In genomic region chr17:43024407-43025289, GRCh38 we compare ENCODE assay signal across 1 cellular context.
TF ChIP-seq lines count a peak whose summit lies in the region.

A gene with protein sequence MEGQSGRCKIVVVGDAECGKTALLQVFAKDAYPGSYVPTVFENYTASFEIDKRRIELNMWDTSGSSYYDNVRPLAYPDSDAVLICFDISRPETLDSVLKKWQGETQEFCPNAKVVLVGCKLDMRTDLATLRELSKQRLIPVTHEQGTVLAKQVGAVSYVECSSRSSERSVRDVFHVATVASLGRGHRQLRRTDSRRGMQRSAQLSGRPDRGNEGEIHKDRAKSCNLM (plus strand): TSS chr17:43025231. CDS start chr17:43025348, 117 bp downstream.

TF ChIP-seq in A549, 52 proteins besides CTCF, POLR2A, EP300 and RAD21 (continued from another document):
- TF ChIP-seq BCL3 (IDR thresholded peaks at IDR 0.05) = 0 out of 3 replicates have a peak, but pooled peaks have one; percentile 32
- TF ChIP-seq ZSCAN20 (CRISPR knock-in tag; IDR thresholded peaks at IDR 0.05) = no peak
- no peak for TF ChIP-seq SREBF2 (IDR thresholded peaks at IDR 0.05)
- no peak for TF ChIP-seq USF2 (IDR thresholded peaks at IDR 0.05)
- TF ChIP-seq HOXA7 (CRISPR knock-in tag; IDR thresholded peaks at IDR 0.05) = no peak
- TF ChIP-seq SMC3 (IDR thresholded peaks at IDR 0.05) = peak; percentile 75; the same call in 2 of the 3 replicates
- TF ChIP-seq JUN (IDR thresholded peaks at IDR 0.05) = no peak
- TF ChIP-seq CBX8 (IDR thresholded peaks at IDR 0.05) = no peak
- TF ChIP-seq NR3C1 (IDR thresholded peaks at IDR 0.05) = no peak
- TF ChIP-seq RCOR1 (IDR thresholded peaks at IDR 0.05; ENCODE audit: low read depth, low read length) = no peak
- no peak for TF ChIP-seq RFX5 (IDR thresholded peaks at IDR 0.05)
- no peak for TF ChIP-seq TFCP2L1 (CRISPR knock-in tag; IDR thresholded peaks at IDR 0.05)
- peak; percentile 24; the same call in 1 of the 2 replicates for TF ChIP-seq PHF8 (IDR thresholded peaks at IDR 0.05; ENCODE audit: borderline replicate concordance, low read depth)
- TF ChIP-seq, protein P1, sequence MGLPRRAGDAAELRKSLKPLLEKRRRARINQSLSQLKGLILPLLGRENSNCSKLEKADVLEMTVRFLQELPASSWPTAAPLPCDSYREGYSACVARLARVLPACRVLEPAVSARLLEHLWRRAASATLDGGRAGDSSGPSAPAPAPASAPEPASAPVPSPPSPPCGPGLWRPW (IDR thresholded peaks at IDR 0.05) = no peak
- no peak for TF ChIP-seq FOSB (CRISPR knock-in tag; IDR thresholded peaks at IDR 0.05)
- TF ChIP-seq, protein P2, sequence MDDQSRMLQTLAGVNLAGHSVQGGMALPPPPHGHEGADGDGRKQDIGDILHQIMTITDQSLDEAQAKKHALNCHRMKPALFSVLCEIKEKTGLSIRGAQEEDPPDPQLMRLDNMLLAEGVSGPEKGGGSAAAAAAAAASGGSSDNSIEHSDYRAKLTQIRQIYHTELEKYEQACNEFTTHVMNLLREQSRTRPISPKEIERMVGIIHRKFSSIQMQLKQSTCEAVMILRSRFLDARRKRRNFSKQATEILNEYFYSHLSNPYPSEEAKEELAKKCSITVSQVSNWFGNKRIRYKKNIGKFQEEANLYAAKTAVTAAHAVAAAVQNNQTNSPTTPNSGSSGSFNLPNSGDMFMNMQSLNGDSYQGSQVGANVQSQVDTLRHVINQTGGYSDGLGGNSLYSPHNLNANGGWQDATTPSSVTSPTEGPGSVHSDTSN (IDR thresholded peaks at IDR 0.05) = no peak
- no peak for TF ChIP-seq NFE2L2 (conservative IDR thresholded peaks at IDR 0.05; ENCODE audit: low read length)
- no peak for TF ChIP-seq EHF (CRISPR knock-in tag; IDR thresholded peaks at IDR 0.05)
- TF ChIP-seq FOXS1 (CRISPR knock-in tag; IDR thresholded peaks at IDR 0.05) = no peak
- TF ChIP-seq, protein P3, sequence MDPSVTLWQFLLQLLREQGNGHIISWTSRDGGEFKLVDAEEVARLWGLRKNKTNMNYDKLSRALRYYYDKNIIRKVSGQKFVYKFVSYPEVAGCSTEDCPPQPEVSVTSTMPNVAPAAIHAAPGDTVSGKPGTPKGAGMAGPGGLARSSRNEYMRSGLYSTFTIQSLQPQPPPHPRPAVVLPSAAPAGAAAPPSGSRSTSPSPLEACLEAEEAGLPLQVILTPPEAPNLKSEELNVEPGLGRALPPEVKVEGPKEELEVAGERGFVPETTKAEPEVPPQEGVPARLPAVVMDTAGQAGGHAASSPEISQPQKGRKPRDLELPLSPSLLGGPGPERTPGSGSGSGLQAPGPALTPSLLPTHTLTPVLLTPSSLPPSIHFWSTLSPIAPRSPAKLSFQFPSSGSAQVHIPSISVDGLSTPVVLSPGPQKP (IDR thresholded peaks at IDR 0.05; ENCODE audit: low read depth, low read length) = no peak
- 0 out of 2 replicates have a peak, but pooled peaks have one; percentile 76 for TF ChIP-seq TP53 (CRISPR knock-in tag; IDR thresholded peaks at IDR 0.05)
- no peak for TF ChIP-seq HEYL (CRISPR knock-in tag; IDR thresholded peaks at IDR 0.05)
- no peak for TF ChIP-seq MYC (IDR thresholded peaks at IDR 0.05; ENCODE audit: borderline replicate concordance, low read length)
- no peak for TF ChIP-seq BHLHE40 (IDR thresholded peaks at IDR 0.05; ENCODE audit: low read depth, low read length)
- TF ChIP-seq RNF2 (IDR thresholded peaks at IDR 0.05; ENCODE audit: borderline replicate concordance, low read depth) = no peak
- no peak for TF ChIP-seq HOXB5 (CRISPR knock-in tag; IDR thresholded peaks at IDR 0.05)
- no peak for TF ChIP-seq KDM1A (IDR thresholded peaks at IDR 0.05; ENCODE audit: low read depth)
- TF ChIP-seq HOXB13 (CRISPR knock-in tag; IDR thresholded peaks at IDR 0.05; ENCODE audit: low read depth) = no peak
- no peak for TF ChIP-seq ZC3H11A (IDR thresholded peaks at IDR 0.05)
- no peak for TF ChIP-seq CBX2 (IDR thresholded peaks at IDR 0.05; ENCODE audit: borderline replicate concordance, low read depth)
- TF ChIP-seq MAZ (IDR thresholded peaks at IDR 0.05; ENCODE audit: borderline replicate concordance, low read depth, low read length) = no peak
- TF ChIP-seq CHD2 (IDR thresholded peaks at IDR 0.05; ENCODE audit: low read length, partially characterized antibody) = no peak
- TF ChIP-seq CEBPB (IDR thresholded peaks at IDR 0.05) = no peak; a peak in 1 of 4 replicates
- no peak for TF ChIP-seq HDAC2 (IDR thresholded peaks at IDR 0.05)
- no peak for TF ChIP-seq NPAS2 (CRISPR knock-in tag; IDR thresholded peaks at IDR 0.05; ENCODE audit: borderline replicate concordance)
- peak; percentile 38; the same call in 1 of the 2 replicates for TF ChIP-seq GATA3 (IDR thresholded peaks at IDR 0.05; ENCODE audit: borderline replicate concordance)
- TF ChIP-seq E2F6 (IDR thresholded peaks at IDR 0.05; ENCODE audit: borderline replicate concordance, low read depth) = 0 out of 2 replicates have a peak, but pooled peaks have one; percentile 59
- TF ChIP-seq KDM5A (IDR thresholded peaks at IDR 0.05) = no peak
